1 cellular context compared by ENCODE assay signal in the genomic region with DNA sequence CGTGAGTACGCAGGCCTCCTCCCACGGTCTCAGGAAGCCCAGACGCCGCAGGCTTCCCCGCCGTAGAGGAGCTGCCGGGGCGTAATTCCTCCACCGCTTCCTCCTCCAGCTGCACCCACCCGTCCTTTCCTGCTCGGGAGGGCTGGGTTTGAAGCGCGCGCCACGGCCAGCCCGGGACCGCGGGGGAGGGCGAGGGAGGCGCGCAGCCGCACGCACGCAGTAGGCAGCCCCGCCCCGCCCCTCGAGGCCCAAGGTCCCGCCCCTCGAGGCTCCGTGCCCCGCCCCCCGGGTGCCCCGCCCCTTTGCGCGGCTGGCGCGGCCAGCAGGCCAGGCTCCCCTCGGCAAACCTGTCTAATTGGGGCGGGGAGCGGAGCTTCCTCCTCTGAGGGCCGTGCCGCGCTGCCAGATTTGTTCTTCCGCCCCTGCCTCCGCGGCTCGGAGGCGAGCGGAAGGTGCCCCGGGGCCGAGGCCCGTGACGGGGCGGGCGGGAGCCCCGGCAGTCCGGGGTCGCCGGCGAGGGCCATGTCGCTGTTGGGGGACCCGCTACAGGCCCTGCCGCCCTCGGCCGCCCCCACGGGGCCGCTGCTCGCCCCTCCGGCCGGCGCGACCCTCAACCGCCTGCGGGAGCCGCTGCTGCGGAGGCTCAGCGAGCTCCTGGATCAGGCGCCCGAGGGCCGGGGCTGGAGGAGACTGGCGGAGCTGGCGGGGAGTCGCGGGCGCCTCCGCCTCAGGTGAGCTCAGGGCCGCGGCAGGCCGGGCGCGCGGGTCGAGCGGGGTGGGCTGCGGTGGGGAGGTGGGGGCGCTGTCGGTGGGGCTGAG.
TF ChIP-seq lines count a peak whose summit lies in the region.

A gene with protein sequence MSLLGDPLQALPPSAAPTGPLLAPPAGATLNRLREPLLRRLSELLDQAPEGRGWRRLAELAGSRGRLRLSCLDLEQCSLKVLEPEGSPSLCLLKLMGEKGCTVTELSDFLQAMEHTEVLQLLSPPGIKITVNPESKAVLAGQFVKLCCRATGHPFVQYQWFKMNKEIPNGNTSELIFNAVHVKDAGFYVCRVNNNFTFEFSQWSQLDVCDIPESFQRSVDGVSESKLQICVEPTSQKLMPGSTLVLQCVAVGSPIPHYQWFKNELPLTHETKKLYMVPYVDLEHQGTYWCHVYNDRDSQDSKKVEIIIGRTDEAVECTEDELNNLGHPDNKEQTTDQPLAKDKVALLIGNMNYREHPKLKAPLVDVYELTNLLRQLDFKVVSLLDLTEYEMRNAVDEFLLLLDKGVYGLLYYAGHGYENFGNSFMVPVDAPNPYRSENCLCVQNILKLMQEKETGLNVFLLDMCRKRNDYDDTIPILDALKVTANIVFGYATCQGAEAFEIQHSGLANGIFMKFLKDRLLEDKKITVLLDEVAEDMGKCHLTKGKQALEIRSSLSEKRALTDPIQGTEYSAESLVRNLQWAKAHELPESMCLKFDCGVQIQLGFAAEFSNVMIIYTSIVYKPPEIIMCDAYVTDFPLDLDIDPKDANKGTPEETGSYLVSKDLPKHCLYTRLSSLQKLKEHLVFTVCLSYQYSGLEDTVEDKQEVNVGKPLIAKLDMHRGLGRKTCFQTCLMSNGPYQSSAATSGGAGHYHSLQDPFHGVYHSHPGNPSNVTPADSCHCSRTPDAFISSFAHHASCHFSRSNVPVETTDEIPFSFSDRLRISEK (plus strand): TSS at position 344 of the 819 bp plus-strand sequence. CDS start 179 bp downstream, at position 523.

TF ChIP-seq in HepG2, 621 proteins besides CTCF, POLR2A, EP300 and RAD21 (continued from another document and continues in another):
- TF ChIP-seq, protein P1, sequence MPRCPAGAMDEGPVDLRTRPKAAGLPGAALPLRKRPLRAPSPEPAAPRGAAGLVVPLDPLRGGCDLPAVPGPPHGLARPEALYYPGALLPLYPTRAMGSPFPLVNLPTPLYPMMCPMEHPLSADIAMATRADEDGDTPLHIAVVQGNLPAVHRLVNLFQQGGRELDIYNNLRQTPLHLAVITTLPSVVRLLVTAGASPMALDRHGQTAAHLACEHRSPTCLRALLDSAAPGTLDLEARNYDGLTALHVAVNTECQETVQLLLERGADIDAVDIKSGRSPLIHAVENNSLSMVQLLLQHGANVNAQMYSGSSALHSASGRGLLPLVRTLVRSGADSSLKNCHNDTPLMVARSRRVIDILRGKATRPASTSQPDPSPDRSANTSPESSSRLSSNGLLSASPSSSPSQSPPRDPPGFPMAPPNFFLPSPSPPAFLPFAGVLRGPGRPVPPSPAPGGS (CRISPR knock-in tag; IDR thresholded peaks at IDR 0.05): peak; percentile 80; the same call in 1 of the 2 replicates
- TF ChIP-seq RBFOX2 (IDR thresholded peaks at IDR 0.05; ENCODE audit: low read depth, low read length): peak; percentile 93
- no peak for TF ChIP-seq CBX2 (IDR thresholded peaks at IDR 0.05; ENCODE audit: low read depth, low read length)
- no peak for TF ChIP-seq CBX2 (CRISPR knock-in tag; IDR thresholded peaks at IDR 0.05; ENCODE audit: low read depth)
- peak; percentile 24; the same call in 1 of the 2 replicates for TF ChIP-seq RARA (CRISPR knock-in tag; IDR thresholded peaks at IDR 0.05)
- TF ChIP-seq RORA (CRISPR knock-in tag; IDR thresholded peaks at IDR 0.05): no peak
- TF ChIP-seq TAF15 (IDR thresholded peaks at IDR 0.05; ENCODE audit: low read depth, low read length, poor library complexity, severe bottlenecking): no peak
- TF ChIP-seq POLR2G (IDR thresholded peaks at IDR 0.05; ENCODE audit: low read depth, low read length): peak; percentile 82
- TF ChIP-seq, protein P2, sequence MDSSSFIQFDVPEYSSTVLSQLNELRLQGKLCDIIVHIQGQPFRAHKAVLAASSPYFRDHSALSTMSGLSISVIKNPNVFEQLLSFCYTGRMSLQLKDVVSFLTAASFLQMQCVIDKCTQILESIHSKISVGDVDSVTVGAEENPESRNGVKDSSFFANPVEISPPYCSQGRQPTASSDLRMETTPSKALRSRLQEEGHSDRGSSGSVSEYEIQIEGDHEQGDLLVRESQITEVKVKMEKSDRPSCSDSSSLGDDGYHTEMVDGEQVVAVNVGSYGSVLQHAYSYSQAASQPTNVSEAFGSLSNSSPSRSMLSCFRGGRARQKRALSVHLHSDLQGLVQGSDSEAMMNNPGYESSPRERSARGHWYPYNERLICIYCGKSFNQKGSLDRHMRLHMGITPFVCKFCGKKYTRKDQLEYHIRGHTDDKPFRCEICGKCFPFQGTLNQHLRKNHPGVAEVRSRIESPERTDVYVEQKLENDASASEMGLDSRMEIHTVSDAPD (CRISPR knock-in tag; IDR thresholded peaks at IDR 0.05): 0 out of 2 replicates have a peak, but pooled peaks have one; percentile 45
- 0 out of 2 replicates have a peak, but pooled peaks have one; percentile 8 for TF ChIP-seq NKX3-1 (CRISPR knock-in tag; IDR thresholded peaks at IDR 0.05)
- TF ChIP-seq, protein P3, sequence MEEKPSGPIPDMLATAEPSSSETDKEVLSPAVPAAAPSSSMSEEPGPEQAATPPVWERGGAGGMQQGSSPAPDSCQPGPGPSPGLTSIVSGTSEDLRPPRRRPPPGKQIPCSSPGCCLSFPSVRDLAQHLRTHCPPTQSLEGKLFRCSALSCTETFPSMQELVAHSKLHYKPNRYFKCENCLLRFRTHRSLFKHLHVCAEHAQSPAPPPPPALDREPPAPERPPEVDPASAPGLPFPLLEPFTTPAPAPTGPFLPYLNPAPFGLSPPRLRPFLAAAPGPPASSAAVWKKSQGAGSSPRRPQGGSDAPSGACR (CRISPR knock-in tag; IDR thresholded peaks at IDR 0.05): 0 out of 2 replicates have a peak, but pooled peaks have one; percentile 71
- no peak for TF ChIP-seq ZNF335 (CRISPR knock-in tag; IDR thresholded peaks at IDR 0.05)
- TF ChIP-seq ZNF451 (CRISPR knock-in tag; IDR thresholded peaks at IDR 0.05): peak; percentile 69; the same call in 1 of the 2 replicates
- peak; percentile 83 for TF ChIP-seq PHF8 (CRISPR knock-in tag; IDR thresholded peaks at IDR 0.05)
- TF ChIP-seq GPN1 (CRISPR knock-in tag; IDR thresholded peaks at IDR 0.05; ENCODE audit: borderline replicate concordance): no peak
- peak; percentile 84 for TF ChIP-seq SP4 (CRISPR knock-in tag; IDR thresholded peaks at IDR 0.05)
- TF ChIP-seq, protein P4, sequence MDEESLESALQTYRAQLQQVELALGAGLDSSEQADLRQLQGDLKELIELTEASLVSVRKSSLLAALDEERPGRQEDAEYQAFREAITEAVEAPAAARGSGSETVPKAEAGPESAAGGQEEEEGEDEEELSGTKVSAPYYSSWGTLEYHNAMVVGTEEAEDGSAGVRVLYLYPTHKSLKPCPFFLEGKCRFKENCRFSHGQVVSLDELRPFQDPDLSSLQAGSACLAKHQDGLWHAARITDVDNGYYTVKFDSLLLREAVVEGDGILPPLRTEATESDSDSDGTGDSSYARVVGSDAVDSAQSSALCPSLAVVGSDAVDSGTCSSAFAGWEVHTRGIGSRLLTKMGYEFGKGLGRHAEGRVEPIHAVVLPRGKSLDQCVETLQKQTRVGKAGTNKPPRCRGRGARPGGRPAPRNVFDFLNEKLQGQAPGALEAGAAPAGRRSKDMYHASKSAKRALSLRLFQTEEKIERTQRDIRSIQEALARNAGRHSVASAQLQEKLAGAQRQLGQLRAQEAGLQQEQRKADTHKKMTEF (CRISPR knock-in tag; IDR thresholded peaks at IDR 0.05): peak; percentile 40; the same call in 1 of the 2 replicates
- no peak for TF ChIP-seq REL (CRISPR knock-in tag; conservative IDR thresholded peaks at IDR 0.05)
- TF ChIP-seq ZNF749 (CRISPR knock-in tag; IDR thresholded peaks at IDR 0.05; ENCODE audit: borderline replicate concordance): peak; percentile 50; the same call in 1 of the 2 replicates
- peak; percentile 54; the same call in 1 of the 2 replicates for TF ChIP-seq GATA4 (IDR thresholded peaks at IDR 0.05; ENCODE audit: borderline replicate concordance, low read depth)
- no peak for TF ChIP-seq CEBPB (IDR thresholded peaks at IDR 0.05; ENCODE audit: borderline replicate concordance, low read depth, low read length)
- TF ChIP-seq NR1H2 (CRISPR knock-in tag; IDR thresholded peaks at IDR 0.05; ENCODE audit: borderline replicate concordance, low read depth): no peak
- no peak for TF ChIP-seq BRD4 (CRISPR knock-in tag; IDR thresholded peaks at IDR 0.05)
- TF ChIP-seq NAIF1 (CRISPR knock-in tag; IDR thresholded peaks at IDR 0.05; ENCODE audit: borderline replicate concordance): no peak
- TF ChIP-seq MXD4 (CRISPR knock-in tag; IDR thresholded peaks at IDR 0.05): 0 out of 2 replicates have a peak, but pooled peaks have one; percentile 42
- no peak for TF ChIP-seq ZNF234 (CRISPR knock-in tag; conservative IDR thresholded peaks at IDR 0.05)
- TF ChIP-seq ZNF777 (CRISPR knock-in tag; IDR thresholded peaks at IDR 0.05): peak; percentile 93
- TF ChIP-seq U2AF1 (optimal IDR thresholded peaks at IDR 0.05; ENCODE audit: low read depth, low read length): peak; percentile 20
- peak; percentile 37 for TF ChIP-seq THAP11 (CRISPR knock-in tag; IDR thresholded peaks at IDR 0.05)
- peak; percentile 79 for TF ChIP-seq KDM2A (CRISPR knock-in tag; IDR thresholded peaks at IDR 0.05; ENCODE audit: borderline replicate concordance, low read depth)
- peak; percentile 80; the same call in 1 of the 2 replicates for TF ChIP-seq ZNF790 (CRISPR knock-in tag; IDR thresholded peaks at IDR 0.05; ENCODE audit: borderline replicate concordance)
- TF ChIP-seq, protein P5, sequence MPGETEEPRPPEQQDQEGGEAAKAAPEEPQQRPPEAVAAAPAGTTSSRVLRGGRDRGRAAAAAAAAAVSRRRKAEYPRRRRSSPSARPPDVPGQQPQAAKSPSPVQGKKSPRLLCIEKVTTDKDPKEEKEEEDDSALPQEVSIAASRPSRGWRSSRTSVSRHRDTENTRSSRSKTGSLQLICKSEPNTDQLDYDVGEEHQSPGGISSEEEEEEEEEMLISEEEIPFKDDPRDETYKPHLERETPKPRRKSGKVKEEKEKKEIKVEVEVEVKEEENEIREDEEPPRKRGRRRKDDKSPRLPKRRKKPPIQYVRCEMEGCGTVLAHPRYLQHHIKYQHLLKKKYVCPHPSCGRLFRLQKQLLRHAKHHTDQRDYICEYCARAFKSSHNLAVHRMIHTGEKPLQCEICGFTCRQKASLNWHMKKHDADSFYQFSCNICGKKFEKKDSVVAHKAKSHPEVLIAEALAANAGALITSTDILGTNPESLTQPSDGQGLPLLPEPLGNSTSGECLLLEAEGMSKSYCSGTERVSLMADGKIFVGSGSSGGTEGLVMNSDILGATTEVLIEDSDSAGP (CRISPR knock-in tag; IDR thresholded peaks at IDR 0.05; ENCODE audit: borderline replicate concordance): peak; percentile 53; the same call in 1 of the 2 replicates
- peak; percentile 64 for TF ChIP-seq POGZ (CRISPR knock-in tag; IDR thresholded peaks at IDR 0.05)
- TF ChIP-seq ZBTB7A (CRISPR knock-in tag; IDR thresholded peaks at IDR 0.05): 0 out of 2 replicates have a peak, but pooled peaks have one; percentile 12
- peak; percentile 51 for TF ChIP-seq RBM39 (IDR thresholded peaks at IDR 0.05; ENCODE audit: low read depth, low read length, poor library complexity, severe bottlenecking)
- peak; percentile 32 for TF ChIP-seq SPEN (CRISPR knock-in tag; IDR thresholded peaks at IDR 0.05; ENCODE audit: low read depth)
- TF ChIP-seq, protein P6, sequence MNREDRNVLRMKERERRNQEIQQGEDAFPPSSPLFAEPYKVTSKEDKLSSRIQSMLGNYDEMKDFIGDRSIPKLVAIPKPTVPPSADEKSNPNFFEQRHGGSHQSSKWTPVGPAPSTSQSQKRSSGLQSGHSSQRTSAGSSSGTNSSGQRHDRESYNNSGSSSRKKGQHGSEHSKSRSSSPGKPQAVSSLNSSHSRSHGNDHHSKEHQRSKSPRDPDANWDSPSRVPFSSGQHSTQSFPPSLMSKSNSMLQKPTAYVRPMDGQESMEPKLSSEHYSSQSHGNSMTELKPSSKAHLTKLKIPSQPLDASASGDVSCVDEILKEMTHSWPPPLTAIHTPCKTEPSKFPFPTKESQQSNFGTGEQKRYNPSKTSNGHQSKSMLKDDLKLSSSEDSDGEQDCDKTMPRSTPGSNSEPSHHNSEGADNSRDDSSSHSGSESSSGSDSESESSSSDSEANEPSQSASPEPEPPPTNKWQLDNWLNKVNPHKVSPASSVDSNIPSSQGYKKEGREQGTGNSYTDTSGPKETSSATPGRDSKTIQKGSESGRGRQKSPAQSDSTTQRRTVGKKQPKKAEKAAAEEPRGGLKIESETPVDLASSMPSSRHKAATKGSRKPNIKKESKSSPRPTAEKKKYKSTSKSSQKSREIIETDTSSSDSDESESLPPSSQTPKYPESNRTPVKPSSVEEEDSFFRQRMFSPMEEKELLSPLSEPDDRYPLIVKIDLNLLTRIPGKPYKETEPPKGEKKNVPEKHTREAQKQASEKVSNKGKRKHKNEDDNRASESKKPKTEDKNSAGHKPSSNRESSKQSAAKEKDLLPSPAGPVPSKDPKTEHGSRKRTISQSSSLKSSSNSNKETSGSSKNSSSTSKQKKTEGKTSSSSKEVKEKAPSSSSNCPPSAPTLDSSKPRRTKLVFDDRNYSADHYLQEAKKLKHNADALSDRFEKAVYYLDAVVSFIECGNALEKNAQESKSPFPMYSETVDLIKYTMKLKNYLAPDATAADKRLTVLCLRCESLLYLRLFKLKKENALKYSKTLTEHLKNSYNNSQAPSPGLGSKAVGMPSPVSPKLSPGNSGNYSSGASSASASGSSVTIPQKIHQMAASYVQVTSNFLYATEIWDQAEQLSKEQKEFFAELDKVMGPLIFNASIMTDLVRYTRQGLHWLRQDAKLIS (CRISPR knock-in tag; IDR thresholded peaks at IDR 0.05): no peak
- no peak for TF ChIP-seq ZNF44 (CRISPR knock-in tag; IDR thresholded peaks at IDR 0.05)
- peak; percentile 28; the same call in 1 of the 2 replicates for TF ChIP-seq ZNF431 (CRISPR knock-in tag; IDR thresholded peaks at IDR 0.05; ENCODE audit: borderline replicate concordance, low read depth)
- 0 out of 2 replicates have a peak, but pooled peaks have one; percentile 11 for TF ChIP-seq KDM6A (CRISPR knock-in tag; IDR thresholded peaks at IDR 0.05; ENCODE audit: low read depth)
- TF ChIP-seq GATAD1 (CRISPR knock-in tag; IDR thresholded peaks at IDR 0.05): peak; percentile 73
- peak; percentile 87 for TF ChIP-seq ARNT2 (CRISPR knock-in tag; IDR thresholded peaks at IDR 0.05; ENCODE audit: low read depth)
- TF ChIP-seq ZNF160 (CRISPR knock-in tag; IDR thresholded peaks at IDR 0.05): no peak
- TF ChIP-seq, protein P7, sequence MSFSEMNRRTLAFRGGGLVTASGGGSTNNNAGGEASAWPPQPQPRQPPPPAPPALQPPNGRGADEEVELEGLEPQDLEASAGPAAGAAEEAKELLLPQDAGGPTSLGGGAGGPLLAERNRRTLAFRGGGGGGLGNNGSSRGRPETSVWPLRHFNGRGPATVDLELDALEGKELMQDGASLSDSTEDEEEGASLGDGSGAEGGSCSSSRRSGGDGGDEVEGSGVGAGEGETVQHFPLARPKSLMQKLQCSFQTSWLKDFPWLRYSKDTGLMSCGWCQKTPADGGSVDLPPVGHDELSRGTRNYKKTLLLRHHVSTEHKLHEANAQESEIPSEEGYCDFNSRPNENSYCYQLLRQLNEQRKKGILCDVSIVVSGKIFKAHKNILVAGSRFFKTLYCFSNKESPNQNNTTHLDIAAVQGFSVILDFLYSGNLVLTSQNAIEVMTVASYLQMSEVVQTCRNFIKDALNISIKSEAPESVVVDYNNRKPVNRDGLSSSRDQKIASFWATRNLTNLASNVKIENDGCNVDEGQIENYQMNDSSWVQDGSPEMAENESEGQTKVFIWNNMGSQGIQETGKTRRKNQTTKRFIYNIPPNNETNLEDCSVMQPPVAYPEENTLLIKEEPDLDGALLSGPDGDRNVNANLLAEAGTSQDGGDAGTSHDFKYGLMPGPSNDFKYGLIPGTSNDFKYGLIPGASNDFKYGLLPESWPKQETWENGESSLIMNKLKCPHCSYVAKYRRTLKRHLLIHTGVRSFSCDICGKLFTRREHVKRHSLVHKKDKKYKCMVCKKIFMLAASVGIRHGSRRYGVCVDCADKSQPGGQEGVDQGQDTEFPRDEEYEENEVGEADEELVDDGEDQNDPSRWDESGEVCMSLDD (CRISPR knock-in tag; IDR thresholded peaks at IDR 0.05; ENCODE audit: borderline replicate concordance): no peak
